Comparison of ENCODE assay signal across 1 cellular context in genomic region chr15:72235298-72235697, GRCh38.
A peak's percentile ranks its signal among the peaks of the same experiment; 100 is the strongest.
TF ChIP-seq lines count a peak whose summit lies in the region.

No MANE protein-coding gene starts in this region.

TF ChIP-seq in K562, 482 proteins besides CTCF, POLR2A, EP300 and RAD21:
- peak; percentile 60 for TF ChIP-seq TEAD4 (IDR thresholded peaks at IDR 0.05; ENCODE audit: low read length)
- no peak for TF ChIP-seq TEAD4 (CRISPR knock-in tag; IDR thresholded peaks at IDR 0.05; ENCODE audit: borderline replicate concordance)
- no peak for TF ChIP-seq PBX2 (CRISPR knock-in tag; IDR thresholded peaks at IDR 0.05; ENCODE audit: low read depth)
- peak; percentile 39 for TF ChIP-seq PBX2 (tag; conservative IDR thresholded peaks at IDR 0.05; ENCODE audit: low read depth)
- peak; percentile 35; the same call in 1 of the 2 replicates for TF ChIP-seq SOX6 (IDR thresholded peaks at IDR 0.05)
- peak; percentile 57 for TF ChIP-seq TCF3 (CRISPR knock-in tag; IDR thresholded peaks at IDR 0.05)
- TF ChIP-seq ZFPM2 (CRISPR knock-in tag; IDR thresholded peaks at IDR 0.05) = no peak
- TF ChIP-seq CBFA2T2 (conservative IDR thresholded peaks at IDR 0.05) = peak; percentile 37; the same call in 1 of the 2 replicates
- TF ChIP-seq ARID1B (IDR thresholded peaks at IDR 0.05) = peak; percentile 65
- TF ChIP-seq ATF6 (CRISPR knock-in tag; IDR thresholded peaks at IDR 0.05) = no peak
- peak; percentile 78 for TF ChIP-seq CBFA2T3 (IDR thresholded peaks at IDR 0.05)
- TF ChIP-seq HNRNPK (IDR thresholded peaks at IDR 0.05; ENCODE audit: low read depth, low read length, poor library complexity, severe bottlenecking) = no peak
- TF ChIP-seq GMEB1 (CRISPR knock-in tag; IDR thresholded peaks at IDR 0.05) = no peak
- TF ChIP-seq PYGO2 (tag; IDR thresholded peaks at IDR 0.05) = no peak
- TF ChIP-seq ZBTB2 (IDR thresholded peaks at IDR 0.05) = no peak
- 0 out of 2 replicates have a peak, but pooled peaks have one; percentile 15 for TF ChIP-seq PKNOX1 (IDR thresholded peaks at IDR 0.05)
- no peak for TF ChIP-seq ZNF253 (CRISPR knock-in tag; conservative IDR thresholded peaks at IDR 0.05)
- TF ChIP-seq DPF2 (IDR thresholded peaks at IDR 0.05) = peak; percentile 30; the same call in 1 of the 2 replicates
- no peak for TF ChIP-seq ARID3A (IDR thresholded peaks at IDR 0.05; ENCODE audit: borderline replicate concordance, low read depth, low read length)
- TF ChIP-seq MEIS2 (IDR thresholded peaks at IDR 0.05; ENCODE audit: partially characterized antibody) = peak; percentile 74
- no peak for TF ChIP-seq MLLT1 (IDR thresholded peaks at IDR 0.05)
- peak; percentile 63; the same call in 1 of the 2 replicates for TF ChIP-seq TAL1 (IDR thresholded peaks at IDR 0.05)
- no peak for TF ChIP-seq ZNF318 (IDR thresholded peaks at IDR 0.05; ENCODE audit: borderline replicate concordance in 1 of 2, low read depth in 1 of 2)
- no peak for TF ChIP-seq EGR1 (conservative IDR thresholded peaks at IDR 0.05)
- peak; percentile 21; the same call in 1 of the 2 replicates for TF ChIP-seq NCOR1 (IDR thresholded peaks at IDR 0.05)
- TF ChIP-seq JUN (IDR thresholded peaks at IDR 0.05; ENCODE audit: borderline replicate concordance, low read depth, low read length) = no peak
- no peak for TF ChIP-seq JUN (CRISPR knock-in tag; IDR thresholded peaks at IDR 0.05; ENCODE audit: borderline replicate concordance)
- no peak for TF ChIP-seq ZZZ3 (IDR thresholded peaks at IDR 0.05)
- no peak for TF ChIP-seq RUNX1 (IDR thresholded peaks at IDR 0.05; ENCODE audit: low read depth)
- TF ChIP-seq TBL1XR1 (IDR thresholded peaks at IDR 0.05; ENCODE audit: low read length in 2 of 2) = no peak
- no peak for TF ChIP-seq PCBP2 (IDR thresholded peaks at IDR 0.05; ENCODE audit: low read depth, low read length, poor library complexity, severe bottlenecking)
- no peak for TF ChIP-seq DMBX1 (CRISPR knock-in tag; IDR thresholded peaks at IDR 0.05; ENCODE audit: borderline replicate concordance)
- no peak for TF ChIP-seq HNRNPLL (IDR thresholded peaks at IDR 0.05; ENCODE audit: low read depth, low read length, poor library complexity, severe bottlenecking)
- TF ChIP-seq ZNF175 (CRISPR knock-in tag; IDR thresholded peaks at IDR 0.05; ENCODE audit: low read depth) = no peak
- no peak for TF ChIP-seq ZNF507 (tag; conservative IDR thresholded peaks at IDR 0.05)
- TF ChIP-seq COPS2 (conservative IDR thresholded peaks at IDR 0.05) = no peak
- TF ChIP-seq ZNF57 (CRISPR knock-in tag; IDR thresholded peaks at IDR 0.05) = no peak
- TF ChIP-seq KDM1A (IDR thresholded peaks at IDR 0.05) = 0 out of 4 replicates have a peak, but pooled peaks have one; percentile 30 to 38
- TF ChIP-seq CTBP1 (IDR thresholded peaks at IDR 0.05; ENCODE audit: borderline replicate concordance) = no peak
- TF ChIP-seq HNRNPUL1 (IDR thresholded peaks at IDR 0.05; ENCODE audit: low read length) = no peak
- TF ChIP-seq MEF2A (IDR thresholded peaks at IDR 0.05; ENCODE audit: control insufficient read depth, low read depth, low read length) = no peak
